In genomic region chr13:52852444-52852843, GRCh38 we compare ENCODE assay signal across 1 cellular context.
TF ChIP-seq lines count a peak whose summit lies in the region.

No MANE protein-coding gene starts in this region.

TF ChIP-seq in GM12878, 131 proteins besides CTCF, POLR2A, EP300 and RAD21 (continued from another document):
- no peak for TF ChIP-seq NFXL1 (IDR thresholded peaks at IDR 0.05; ENCODE audit: borderline replicate concordance)
- TF ChIP-seq GATAD2B (conservative IDR thresholded peaks at IDR 0.05; ENCODE audit: low read depth), result no peak
- no peak for TF ChIP-seq PRDM15 (CRISPR knock-in tag; IDR thresholded peaks at IDR 0.05)
- TF ChIP-seq SMAD1 (IDR thresholded peaks at IDR 0.05; ENCODE audit: low read depth, partially characterized antibody), result no peak
- no peak for TF ChIP-seq CBFB (IDR thresholded peaks at IDR 0.05; ENCODE audit: low read depth)
- no peak for TF ChIP-seq SIN3A (IDR thresholded peaks at IDR 0.05; ENCODE audit: low read depth, low read length)
- TF ChIP-seq ZSCAN29 (IDR thresholded peaks at IDR 0.05), result no peak
- TF ChIP-seq IKZF1 (conservative IDR thresholded peaks at IDR 0.05), result no peak
